Comparison of ENCODE assay signal across 8 cellular contexts in the genomic region with DNA sequence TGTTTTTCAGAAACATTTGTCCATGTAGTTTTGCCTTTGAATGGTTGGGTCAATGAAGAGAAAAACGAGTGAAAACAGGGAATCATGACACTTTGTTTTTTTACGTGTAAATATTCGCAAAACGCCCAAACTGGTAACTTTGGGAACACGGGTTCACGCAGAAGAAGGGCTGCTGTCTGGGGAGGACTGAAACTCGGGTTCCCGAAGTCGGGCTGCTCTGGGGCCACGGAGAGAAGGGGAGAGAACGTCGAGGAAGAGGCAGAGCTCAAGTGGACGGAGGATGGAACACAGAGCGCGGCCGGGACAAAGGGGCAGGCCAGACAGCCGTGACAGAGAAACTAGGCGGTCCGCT. TPM values are rescaled to one million over a fixed set of nuclear protein-coding genes. Genes with fewer than 3 reads are reported as not detected.
DNase-seq lines count a peak whose midpoint lies in the region; ATAC-seq and TF ChIP-seq lines count a peak whose summit lies in the region.

No MANE protein-coding gene starts in this region.

- 1 to 2% methylated on average over 19 of the region's 19 CpGs for WGBS in esophagus, 2 donors

- H3K36me3 ChIP-seq in RWPE2 (ENCODE audit: low read depth) (no peaks in the 10 kb centered on the region), esophagus (ENCODE audit: control insufficient read depth in 2 of 2, insufficient read depth in 2 of 2, low read length in 1 of 2) (no peaks in the 10 kb centered on the region), neuron (ENCODE audit: insufficient read depth, low read length) (peaks cover 3% of the 10 kb centered on the region)

- H3K4me3 ChIP-seq in RWPE2 (ENCODE audit: severe bottlenecking): peak overlapping the region; percentile 69
- peak overlapping the region; percentile 66 to 84 for H3K4me3 ChIP-seq in esophagus (ENCODE audit: low read depth in 1 of 2, low read length in 2 of 2)
- peak overlapping the region; percentile 76 for H3K4me3 ChIP-seq in neuron (ENCODE audit: low read length)

- H3K27me3 ChIP-seq in RWPE2 (ENCODE audit: insufficient read depth, poor library complexity, severe bottlenecking): no peaks in the 10 kb centered on the region
- no peaks in the 10 kb centered on the region for H3K27me3 ChIP-seq in esophagus (ENCODE audit: control insufficient read depth in 1 of 2, insufficient read depth in 2 of 2, low read length in 2 of 2)
- H3K27me3 ChIP-seq in neuron (ENCODE audit: insufficient read depth, low read length): no peaks in the 10 kb centered on the region

- ATAC-seq in HG02798 (IDR thresholded peaks at IDR 0.05; ENCODE audit: poor library complexity, unreplicated experiment) (peak; percentile 45), RWPE2 (ENCODE audit: low read depth) (peak; percentile 58)

- no peak for TF ChIP-seq CTCF in RWPE2 (IDR thresholded peaks at IDR 0.05; ENCODE audit: poor library complexity, severe bottlenecking)

- peak overlapping the region; percentile 49 for H3K27ac ChIP-seq in RWPE2 (ENCODE audit: poor library complexity, severe bottlenecking)
- peak overlapping the region; percentile 91 to 97 for H3K27ac ChIP-seq in esophagus (ENCODE audit: low read depth in 2 of 2, low read length in 1 of 2)

- peaks cover 6% of the 10 kb centered on the region for H3K4me1 ChIP-seq in RWPE2 (ENCODE audit: insufficient read depth, poor library complexity, severe bottlenecking)
- no peaks in the 10 kb centered on the region for H3K4me1 ChIP-seq in esophagus (ENCODE audit: control insufficient read depth in 2 of 2, insufficient read depth in 2 of 2, low read length in 1 of 2)
- H3K4me1 ChIP-seq in neuron (ENCODE audit: insufficient read depth, low read length): peaks cover 10% of the 10 kb centered on the region

- peak overlapping the region; percentile 81 for H2AFZ ChIP-seq in neuron (ENCODE audit: low read depth, low read length)

- H3K9me3 ChIP-seq in RWPE2 (ENCODE audit: severe bottlenecking) (no peaks in the 10 kb centered on the region), esophagus (ENCODE audit: control insufficient read depth in 2 of 2, insufficient read depth in 1 of 2, low read depth in 1 of 2, low read length in 1 of 2) (no peaks in the 10 kb centered on the region), neuron (ENCODE audit: low read length) (peaks cover 2% of the 10 kb centered on the region)

- peak; percentile 23 for DNase-seq in activated CD8-positive, alpha-beta memory T cell treated with anti-CD3 and anti-CD28 coated beads, Interleukin-2, amount 50 U/mL, for 4 hours
- no peak for DNase-seq in activated CD8-positive, alpha-beta memory T cell treated with anti-CD3 and anti-CD28 coated beads, Interleukin-2, amount 50 U/mL, for 48 hours
- DNase-seq in RWPE2 (ENCODE audit: low spot score) (peak; percentile 69), T1000 (lab: John Stamatoyannopoulos, UW) (no peak), epidermal melanocyte (ENCODE audit: insufficient read length, low spot score) (no peak)

RNA-seq across cellular contexts. Expression of a gene that starts 0.5 kb away (rescaled TPM):
- 1 to 10 TPM; 3.7 to 7.7 TPM for polyA plus RNA-seq in esophagus

RNA-seq across cellular contexts. Expression of a gene that starts 43.0 kb away (rescaled TPM):
- 1 to 10 TPM; 4.0 to 4.1 TPM for polyA plus RNA-seq in esophagus

Comparison
In these comparisons a context has a peak if more than half of its experiments do, and no peak if none do; other contexts are left out.
1. DNase-seq: peak in activated CD8-positive, alpha-beta memory T cell treated with anti-CD3 and anti-CD28 coated beads, Interleukin-2, amount 50 U/mL, for 4 hours (single experiment) and RWPE2 (single experiment); none in activated CD8-positive, alpha-beta memory T cell treated with anti-CD3 and anti-CD28 coated beads, Interleukin-2, amount 50 U/mL, for 48 hours (single experiment), T1000 (single experiment) and epidermal melanocyte (single experiment).
2. Peak in every context shown above with its lines, with median percentiles within 50 percentile points of each other: H3K4me3 ChIP-seq.